Comparison of ENCODE assay signal across 1 cellular context in genomic region chr22:43923631-43924548, GRCh38.
TF ChIP-seq lines count a peak whose summit lies in the region.

PNPLA3 (plus strand) TSS chr22:43923805; CDS start chr22:43923912, 107 bp downstream.

TF ChIP-seq in H1, 55 proteins besides CTCF, POLR2A, EP300 and RAD21 (continued from another document):
- TF ChIP-seq YY1 (IDR thresholded peaks at IDR 0.05; ENCODE audit: low read depth, low read length) (no peak), RFX5 (IDR thresholded peaks at IDR 0.05; ENCODE audit: borderline replicate concordance, low read depth, low read length) (no peak), KDM5A (IDR thresholded peaks at IDR 0.05; ENCODE audit: low read length) (no peak), KDM1A (IDR thresholded peaks at IDR 0.05; ENCODE audit: borderline replicate concordance, low read length) (peak; percentile 38; the same call in 1 of the 2 replicates), TAF1 (IDR thresholded peaks at IDR 0.05; ENCODE audit: low read depth, low read length) (peak; percentile 83), ASH2L (IDR thresholded peaks at IDR 0.05; ENCODE audit: low read length) (peak; percentile 65), EGR1 (IDR thresholded peaks at IDR 0.05; ENCODE audit: borderline replicate concordance, low read depth, low read length) (no peak), CHD1 (IDR thresholded peaks at IDR 0.05; ENCODE audit: low read depth, low read length) (no peak), JUND (IDR thresholded peaks at IDR 0.05; ENCODE audit: low read length) (no peak), BACH1 (IDR thresholded peaks at IDR 0.05; ENCODE audit: low read length) (no peak), EZH2 (IDR thresholded peaks at IDR 0.05; ENCODE audit: low read depth, low read length, severe bottlenecking) (no peak), MAX (IDR thresholded peaks at IDR 0.05) (peak; percentile 73; the same call in 1 of the 2 replicates), E2F6 (IDR thresholded peaks at IDR 0.05) (0 out of 2 replicates have a peak, but pooled peaks have one; percentile 30), SIN3A (conservative IDR thresholded peaks at IDR 0.05 in 1 of 2, IDR thresholded peaks at IDR 0.05 in 1 of 2; ENCODE audit: low read depth in 1 of 2, low read length in 2 of 2) (peak in 1 of 2 experiments; percentile 53; a peak in 1 of 4 replicates), NRF1 (IDR thresholded peaks at IDR 0.05; ENCODE audit: low read depth, low read length) (no peak), TEAD4 (IDR thresholded peaks at IDR 0.05; ENCODE audit: low read depth, low read length) (0 out of 2 replicates have a peak, but pooled peaks have one; percentile 6), CHD2 (IDR thresholded peaks at IDR 0.05; ENCODE audit: low read length) (no peak), CBX8 (IDR thresholded peaks at IDR 0.05; ENCODE audit: borderline replicate concordance, low read depth, low read length) (no peak), USF2 (IDR thresholded peaks at IDR 0.05; ENCODE audit: low read length) (no peak), SAP30 (IDR thresholded peaks at IDR 0.05; ENCODE audit: insufficient read depth, insufficient replicate concordance, low read length) (no peak), ZNF274 (IDR thresholded peaks at IDR 0.05; ENCODE audit: borderline replicate concordance, extremely low read depth, low read length) (no peak), SIRT6 (IDR thresholded peaks at IDR 0.05; ENCODE audit: low read length) (no peak), TAF7 (optimal IDR thresholded peaks at IDR 0.05; ENCODE audit: borderline replicate concordance, low read depth, low read length) (peak; percentile 41), POU5F1 (IDR thresholded peaks at IDR 0.05; ENCODE audit: low read depth, low read length) (no peak), TCF12 (IDR thresholded peaks at IDR 0.05; ENCODE audit: low read depth, low read length) (no peak), RXRA (IDR thresholded peaks at IDR 0.05; ENCODE audit: insufficient read depth, low read depth, low read length) (no peak), PHF8 (conservative IDR thresholded peaks at IDR 0.05; ENCODE audit: low read depth, low read length) (peak; percentile 78), ATF2 (IDR thresholded peaks at IDR 0.05; ENCODE audit: low read length) (no peak), RBBP5 (IDR thresholded peaks at IDR 0.05; ENCODE audit: borderline replicate concordance, low read depth, low read length) (peak; percentile 76; the same call in 1 of the 2 replicates), SP2 (IDR thresholded peaks at IDR 0.05; ENCODE audit: low read length) (no peak), GTF2F1 (IDR thresholded peaks at IDR 0.05; ENCODE audit: borderline replicate concordance, low read depth, low read length) (no peak), CTBP2 (IDR thresholded peaks at IDR 0.05; ENCODE audit: borderline replicate concordance, insufficient read depth, insufficient read length, low read length) (no peak), FOSL1 (IDR thresholded peaks at IDR 0.05; ENCODE audit: insufficient read depth, low read depth, low read length) (no peak), CBX5 (IDR thresholded peaks at IDR 0.05; ENCODE audit: low read depth, low read length) (no peak), MAFK (IDR thresholded peaks at IDR 0.05; ENCODE audit: low read depth, low read length) (no peak), NANOG (IDR thresholded peaks at IDR 0.05; ENCODE audit: insufficient read depth, low read depth, low read length, poor library complexity, severe bottlenecking) (no peak), BCL11A (IDR thresholded peaks at IDR 0.05; ENCODE audit: low read depth in 2 of 2, low read length in 2 of 2) (no peak), HDAC6 (IDR thresholded peaks at IDR 0.05; ENCODE audit: low read depth, low read length) (no peak), SUZ12 (IDR thresholded peaks at IDR 0.05; ENCODE audit: low read length) (no peak), ATF3 (IDR thresholded peaks at IDR 0.05; ENCODE audit: insufficient read depth, low read depth, low read length) (no peak), SIX5 (IDR thresholded peaks at IDR 0.05; ENCODE audit: low read depth, low read length) (no peak), HDAC2 (IDR thresholded peaks at IDR 0.05; ENCODE audit: borderline replicate concordance in 1 of 2, low read depth in 2 of 2, low read length in 2 of 2) (no peak; a peak in 2 of 4 replicates), POLR2AphosphoS5 (IDR thresholded peaks at IDR 0.05; ENCODE audit: low read depth, low read length) (peak; percentile 76), CHD7 (IDR thresholded peaks at IDR 0.05; ENCODE audit: insufficient replicate concordance, low read length) (no peak), SP1 (IDR thresholded peaks at IDR 0.05; ENCODE audit: low read depth, low read length) (no peak), SRF (IDR thresholded peaks at IDR 0.05; ENCODE audit: low read depth, low read length) (no peak), SP4 (IDR thresholded peaks at IDR 0.05; ENCODE audit: low read length) (no peak), CREB1 (IDR thresholded peaks at IDR 0.05) (peak; percentile 74), RNF2 (IDR thresholded peaks at IDR 0.05; ENCODE audit: borderline replicate concordance, low read depth, low read length, missing control alignments, poor library complexity, severe bottlenecking) (no peak), JUN (IDR thresholded peaks at IDR 0.05; ENCODE audit: low read depth, low read length) (no peak)
